Comparison of ENCODE assay signal across 9 cellular contexts in genomic region chrX:8879750-8880149, GRCh38.
DNase-seq lines count a peak whose midpoint lies in the region; ATAC-seq and TF ChIP-seq lines count a peak whose summit lies in the region.
"Had no signal": no experiment of that assay in that cellular context is flagged by ENCODE, and none has a peak within 500 bp of the region (broad histone marks: within the 10 kb centered on the region; RNA-seq: fewer than 3 reads in every experiment).

No MANE protein-coding gene starts in this region.

- no peaks in the 10 kb centered on the region for H3K4me1 Mint-ChIP-seq in activated CD8-positive, alpha-beta T cell treated with anti-CD3 and anti-CD28 coated beads, Interleukin-2, amount 10 ng/mL, durations not matched to agents 7 days and 5 days (ENCODE audit: low read depth)
- no peaks in the 10 kb centered on the region for H3K4me1 Mint-ChIP-seq in stimulated activated naive B cell treated with anti-CD40 and anti-IgM and Interleukin-4, amounts not matched to agents 10 μg/mL and 1 μg/mL and 100 μg/mL, for 72 hours

- H3K4me1 ChIP-seq in iPS DF 6.9 (ENCODE audit: control insufficient read depth, insufficient read depth, low read length) (no peaks in the 10 kb centered on the region; the same call in 1 of the 2 replicates), aorta (ENCODE audit: control insufficient read depth in 1 of 2, insufficient read depth in 2 of 2, low read length in 2 of 2) (no peaks in the 10 kb centered on the region)
- H3K4me1 ChIP-seq: SJSA1 had no signal

- intact Hi-C loops in aorta (cut with DNase I) = no loop called here

- no peaks in the 10 kb centered on the region for H3K36me3 Mint-ChIP-seq in activated CD8-positive, alpha-beta T cell treated with anti-CD3 and anti-CD28 coated beads, Interleukin-2, amount 10 ng/mL, durations not matched to agents 7 days and 5 days (ENCODE audit: low read depth)
- H3K36me3 Mint-ChIP-seq in stimulated activated naive B cell treated with anti-CD40 and anti-IgM and Interleukin-4, amounts not matched to agents 10 μg/mL and 1 μg/mL and 100 μg/mL, for 72 hours = no peaks in the 10 kb centered on the region

- no peaks in the 10 kb centered on the region for H3K9me3 ChIP-seq in iPS DF 6.9 (ENCODE audit: control insufficient read depth, insufficient read depth, low read length)
- no peaks in the 10 kb centered on the region for H3K9me3 ChIP-seq in aorta (ENCODE audit: control insufficient read depth, low read length)
- H3K9me3 ChIP-seq: SJSA1 had no signal

- DNase-seq in GM03348 (ENCODE audit: low spot score) (peak; percentile 13), HL-60 (ENCODE audit: low read depth in 1 of 2, low spot score in 1 of 2) (peak in 1 of 2 experiments; percentile 18), iPS DF 6.9 (ENCODE audit: low read depth, low spot score) (peak; percentile 13), GDM1 (lab: John Stamatoyannopoulos, UW) (no peak), aorta (no peak)
- DNase-seq in activated CD8-positive, alpha-beta T cell treated with anti-CD3 and anti-CD28 coated beads, Interleukin-2, amount 10 ng/mL, durations not matched to agents 7 days and 5 days = peak; percentile 25
- DNase-seq in stimulated activated naive B cell treated with anti-CD40 and anti-IgM and Interleukin-4, amounts not matched to agents 10 μg/mL and 1 μg/mL and 100 μg/mL, for 72 hours = no peak

- H3K4me3 ChIP-seq in HL-60 (replicated peaks; ENCODE audit: insufficient read depth, low read length) = no peak overlapping the region
- no peak overlapping the region for H3K4me3 ChIP-seq in iPS DF 6.9 (ENCODE audit: low read length)
- H3K4me3 ChIP-seq in aorta (ENCODE audit: low read length in 2 of 2) = no peak overlapping the region
- H3K4me3 ChIP-seq: SJSA1 had no signal

- H3K9me3 Mint-ChIP-seq in activated CD8-positive, alpha-beta T cell treated with anti-CD3 and anti-CD28 coated beads, Interleukin-2, amount 10 ng/mL, durations not matched to agents 7 days and 5 days (ENCODE audit: insufficient read depth) = no peaks in the 10 kb centered on the region
- no peaks in the 10 kb centered on the region for H3K9me3 Mint-ChIP-seq in stimulated activated naive B cell treated with anti-CD40 and anti-IgM and Interleukin-4, amounts not matched to agents 10 μg/mL and 1 μg/mL and 100 μg/mL, for 72 hours

- H3K27ac ChIP-seq in HL-60 (replicated peaks) (no peak overlapping the region), iPS DF 6.9 (ENCODE audit: low read length) (no peak overlapping the region), aorta (ENCODE audit: low read depth in 1 of 2, low read length in 2 of 2) (no peak overlapping the region)
- H3K27ac ChIP-seq: SJSA1 had no signal

- no peaks in the 10 kb centered on the region for H3K36me3 ChIP-seq in iPS DF 6.9 (ENCODE audit: control insufficient read depth, insufficient read depth, low read length)
- no peaks in the 10 kb centered on the region for H3K36me3 ChIP-seq in aorta (ENCODE audit: control insufficient read depth in 1 of 2, insufficient read depth in 2 of 2, low read length in 1 of 2)
- H3K36me3 ChIP-seq: SJSA1 had no signal

- no peak for ATAC-seq in activated CD8-positive, alpha-beta T cell treated with anti-CD3 and anti-CD28 coated beads, Interleukin-2, amount 10 ng/mL, durations not matched to agents 7 days and 5 days
- no peak for ATAC-seq in stimulated activated naive B cell treated with anti-CD40 and anti-IgM and Interleukin-4, amounts not matched to agents 10 μg/mL and 1 μg/mL and 100 μg/mL, for 72 hours (replicated peaks)
- ATAC-seq in aorta (ENCODE audit: low FRiP score) (no peak), HG02970 (IDR thresholded peaks at IDR 0.05; ENCODE audit: low FRiP score, unreplicated experiment) (no peak)

- POLR2A ChIA-PET in activated CD8-positive, alpha-beta T cell treated with anti-CD3 and anti-CD28 coated beads, Interleukin-2, amount 10 ng/mL, durations not matched to agents 7 days and 5 days (lab: Charles Lee) = no interaction called here

- H3K27me3 Mint-ChIP-seq in activated CD8-positive, alpha-beta T cell treated with anti-CD3 and anti-CD28 coated beads, Interleukin-2, amount 10 ng/mL, durations not matched to agents 7 days and 5 days (ENCODE audit: low read depth) = peaks cover 2% of the 10 kb centered on the region
- H3K27me3 Mint-ChIP-seq in stimulated activated naive B cell treated with anti-CD40 and anti-IgM and Interleukin-4, amounts not matched to agents 10 μg/mL and 1 μg/mL and 100 μg/mL, for 72 hours = peaks cover 12 to 20% of the 10 kb centered on the region in 2 donors

- CTCF ChIA-PET in activated CD8-positive, alpha-beta T cell treated with anti-CD3 and anti-CD28 coated beads, Interleukin-2, amount 10 ng/mL, durations not matched to agents 7 days and 5 days (lab: Charles Lee) = interaction anchor here (1.1 to 1.8 kb wide), 3 partner anchors 8 to 460 kb away, joined by 3 to 6 read pairs (median 3); no protein-coding TSS in a partner anchor

- TF ChIP-seq CTCF in HL-60 (IDR thresholded peaks at IDR 0.05; ENCODE audit: insufficient read depth, low read length) = peak; percentile 45

- H3K4me3 Mint-ChIP-seq in activated CD8-positive, alpha-beta T cell treated with anti-CD3 and anti-CD28 coated beads, Interleukin-2, amount 10 ng/mL, durations not matched to agents 7 days and 5 days = no peak overlapping the region
- H3K4me3 Mint-ChIP-seq in stimulated activated naive B cell treated with anti-CD40 and anti-IgM and Interleukin-4, amounts not matched to agents 10 μg/mL and 1 μg/mL and 100 μg/mL, for 72 hours = no peak overlapping the region

- H3K27me3 ChIP-seq in HL-60 (ENCODE audit: insufficient read depth, poor library complexity, severe bottlenecking) (no peaks in the 10 kb centered on the region), iPS DF 6.9 (ENCODE audit: control insufficient read depth, insufficient read depth, low read length) (no peaks in the 10 kb centered on the region), aorta (ENCODE audit: control insufficient read depth in 1 of 2, insufficient read depth in 2 of 2, low read length in 1 of 2) (no peaks in the 10 kb centered on the region)
- H3K27me3 ChIP-seq: SJSA1 had no signal

- no peak overlapping the region for H3K27ac Mint-ChIP-seq in activated CD8-positive, alpha-beta T cell treated with anti-CD3 and anti-CD28 coated beads, Interleukin-2, amount 10 ng/mL, durations not matched to agents 7 days and 5 days
- H3K27ac Mint-ChIP-seq in stimulated activated naive B cell treated with anti-CD40 and anti-IgM and Interleukin-4, amounts not matched to agents 10 μg/mL and 1 μg/mL and 100 μg/mL, for 72 hours = no peak overlapping the region

- WGBS in iPS DF 6.9 (ENCODE audit: insufficient coverage, insufficient read length) = no CpG with 5 or more reads among the region's 4 CpGs
- 48 to 81% methylated on average over 4 of the region's 4 CpGs for WGBS in aorta, 2 donors

Comparison
In these comparisons a context has a peak if more than half of its experiments do, and no peak if none do; other contexts are left out.
1. DNase-seq: peak in GM03348 (single experiment), activated CD8-positive, alpha-beta T cell treated with anti-CD3 and anti-CD28 coated beads, Interleukin-2, amount 10 ng/mL, durations not matched to agents 7 days and 5 days (single experiment) and iPS DF 6.9 (single experiment); none in GDM1 (single experiment), stimulated activated naive B cell treated with anti-CD40 and anti-IgM and Interleukin-4, amounts not matched to agents 10 μg/mL and 1 μg/mL and 100 μg/mL, for 72 hours (single experiment) and aorta (0 of 2).